In genomic region chr22:36465232-36466021, GRCh38 we compare ENCODE assay signal across 9 cellular contexts. TPM values are rescaled to one million over a fixed set of nuclear protein-coding genes. Genes with fewer than 3 reads are reported as not detected.
DNase-seq lines count a peak whose midpoint lies in the region; ATAC-seq and TF ChIP-seq lines count a peak whose summit lies in the region.
"Had no signal": no experiment of that assay in that cellular context is flagged by ENCODE, and none has a peak within 500 bp of the region (broad histone marks: within the 10 kb centered on the region; RNA-seq: fewer than 3 reads in every experiment).

No MANE protein-coding gene starts in this region.

- H3K36me3 Mint-ChIP-seq in mesothelial cell of epicardium (no peaks in the 10 kb centered on the region), GM23338 (ENCODE audit: low read depth) (no peaks in the 10 kb centered on the region; the same call in 2 of the 3 replicates)

- no peak overlapping the region for H2AFZ ChIP-seq in GM23338

- H3K27ac Mint-ChIP-seq in mesothelial cell of epicardium (peak overlapping the region; percentile 93), GM23338 (no peak overlapping the region)

- TF ChIP-seq CTCF in LNCaP clone FGC (IDR thresholded peaks at IDR 0.05; ENCODE audit: control insufficient read depth, extremely low read depth, insufficient read depth) (no peak), mesothelial cell of epicardium (IDR thresholded peaks at IDR 0.05; ENCODE audit: unreplicated experiment) (no peak), GM23338 (conservative IDR thresholded peaks at IDR 0.05; ENCODE audit: low read depth in 2 of 2) (no peak)

- ATAC-seq in GM23338 (no peak), HG03159 (IDR thresholded peaks at IDR 0.05; ENCODE audit: unreplicated experiment) (no peak), HG03139 (IDR thresholded peaks at IDR 0.05; ENCODE audit: unreplicated experiment) (no peak)

- H3K27me3 ChIP-seq in GM23338 (ENCODE audit: insufficient read depth) = no peaks in the 10 kb centered on the region

- H4K20me1 ChIP-seq in GM23338 (replicated peaks; ENCODE audit: insufficient read depth) = no peaks in the 10 kb centered on the region

- H3K27me3 Mint-ChIP-seq in mesothelial cell of epicardium (ENCODE audit: low read depth) (no peaks in the 10 kb centered on the region), GM23338 (ENCODE audit: insufficient read depth, low read depth, poor library complexity) (peaks cover 14% of the 10 kb centered on the region)

- H3K36me3 ChIP-seq in GM23338 (ENCODE audit: insufficient read depth) = no peaks in the 10 kb centered on the region

- H3F3A ChIP-seq in GM23338 (replicated peaks; ENCODE audit: low read depth) = no peaks in the 10 kb centered on the region

- peaks cover 7% of the 10 kb centered on the region; the same call in 1 of the 2 replicates for H3K4me1 ChIP-seq in GM23338 (ENCODE audit: insufficient read depth)

- H3K27ac ChIP-seq in GM23338 (ENCODE audit: low read depth) = no peak overlapping the region

- H3K4me1 Mint-ChIP-seq in mesothelial cell of epicardium (peaks cover 21% of the 10 kb centered on the region), GM23338 (peaks cover 16% of the 10 kb centered on the region)

- H3K9me2 ChIP-seq in GM23338 (ENCODE audit: insufficient read depth) = no peaks in the 10 kb centered on the region

- no peaks in the 10 kb centered on the region for H3K9me3 Mint-ChIP-seq in mesothelial cell of epicardium
- H3K9me3 Mint-ChIP-seq in GM23338 = no peaks in the 10 kb centered on the region

- no peak overlapping the region for H3K4me2 ChIP-seq in GM23338

- H3K79me2 ChIP-seq in GM23338 (replicated peaks; ENCODE audit: insufficient read depth) = no peaks in the 10 kb centered on the region

- peak; percentile 93 for DNase-seq in A172 (ENCODE audit: low spot score)
- DNase-seq in LNCaP clone FGC (ENCODE audit: low read depth) = peak; percentile 94
- peak; percentile 86 to 90 for DNase-seq in dermis microvascular lymphatic vessel endothelial cell (ENCODE audit: low read depth in 2 of 2)
- no peak for DNase-seq in mesothelial cell of epicardium (ENCODE audit: low spot score in 2 of 2, unreplicated experiment in 2 of 2)
- no peak for DNase-seq in GM23338 (ENCODE audit: low spot score)
- no peak for DNase-seq in NOMO-1 treated with dmso at 0.1 percent for 144 hours (lab: John Stamatoyannopoulos, UW; ENCODE audit: unreplicated experiment)
- DNase-seq: NCI-H446 had no signal

- H3K4me3 Mint-ChIP-seq in mesothelial cell of epicardium (no peak overlapping the region), GM23338 (no peak overlapping the region)

- H3K4me3 ChIP-seq in LNCaP clone FGC (ENCODE audit: low read depth, low read length) (no peak overlapping the region), GM23338 (no peak overlapping the region)

TF ChIP-seq in GM23338, 12 proteins besides CTCF, POLR2A, EP300 and RAD21 (continues in another document):
- TF ChIP-seq REST (IDR thresholded peaks at IDR 0.05; ENCODE audit: unreplicated experiment) (no peak), ZNF331 (CRISPR knock-in tag; IDR thresholded peaks at IDR 0.05; ENCODE audit: low read depth) (no peak), EZH2 (IDR thresholded peaks at IDR 0.05; ENCODE audit: low read depth, unreplicated experiment) (no peak)
- TF ChIP-seq, protein P1, sequence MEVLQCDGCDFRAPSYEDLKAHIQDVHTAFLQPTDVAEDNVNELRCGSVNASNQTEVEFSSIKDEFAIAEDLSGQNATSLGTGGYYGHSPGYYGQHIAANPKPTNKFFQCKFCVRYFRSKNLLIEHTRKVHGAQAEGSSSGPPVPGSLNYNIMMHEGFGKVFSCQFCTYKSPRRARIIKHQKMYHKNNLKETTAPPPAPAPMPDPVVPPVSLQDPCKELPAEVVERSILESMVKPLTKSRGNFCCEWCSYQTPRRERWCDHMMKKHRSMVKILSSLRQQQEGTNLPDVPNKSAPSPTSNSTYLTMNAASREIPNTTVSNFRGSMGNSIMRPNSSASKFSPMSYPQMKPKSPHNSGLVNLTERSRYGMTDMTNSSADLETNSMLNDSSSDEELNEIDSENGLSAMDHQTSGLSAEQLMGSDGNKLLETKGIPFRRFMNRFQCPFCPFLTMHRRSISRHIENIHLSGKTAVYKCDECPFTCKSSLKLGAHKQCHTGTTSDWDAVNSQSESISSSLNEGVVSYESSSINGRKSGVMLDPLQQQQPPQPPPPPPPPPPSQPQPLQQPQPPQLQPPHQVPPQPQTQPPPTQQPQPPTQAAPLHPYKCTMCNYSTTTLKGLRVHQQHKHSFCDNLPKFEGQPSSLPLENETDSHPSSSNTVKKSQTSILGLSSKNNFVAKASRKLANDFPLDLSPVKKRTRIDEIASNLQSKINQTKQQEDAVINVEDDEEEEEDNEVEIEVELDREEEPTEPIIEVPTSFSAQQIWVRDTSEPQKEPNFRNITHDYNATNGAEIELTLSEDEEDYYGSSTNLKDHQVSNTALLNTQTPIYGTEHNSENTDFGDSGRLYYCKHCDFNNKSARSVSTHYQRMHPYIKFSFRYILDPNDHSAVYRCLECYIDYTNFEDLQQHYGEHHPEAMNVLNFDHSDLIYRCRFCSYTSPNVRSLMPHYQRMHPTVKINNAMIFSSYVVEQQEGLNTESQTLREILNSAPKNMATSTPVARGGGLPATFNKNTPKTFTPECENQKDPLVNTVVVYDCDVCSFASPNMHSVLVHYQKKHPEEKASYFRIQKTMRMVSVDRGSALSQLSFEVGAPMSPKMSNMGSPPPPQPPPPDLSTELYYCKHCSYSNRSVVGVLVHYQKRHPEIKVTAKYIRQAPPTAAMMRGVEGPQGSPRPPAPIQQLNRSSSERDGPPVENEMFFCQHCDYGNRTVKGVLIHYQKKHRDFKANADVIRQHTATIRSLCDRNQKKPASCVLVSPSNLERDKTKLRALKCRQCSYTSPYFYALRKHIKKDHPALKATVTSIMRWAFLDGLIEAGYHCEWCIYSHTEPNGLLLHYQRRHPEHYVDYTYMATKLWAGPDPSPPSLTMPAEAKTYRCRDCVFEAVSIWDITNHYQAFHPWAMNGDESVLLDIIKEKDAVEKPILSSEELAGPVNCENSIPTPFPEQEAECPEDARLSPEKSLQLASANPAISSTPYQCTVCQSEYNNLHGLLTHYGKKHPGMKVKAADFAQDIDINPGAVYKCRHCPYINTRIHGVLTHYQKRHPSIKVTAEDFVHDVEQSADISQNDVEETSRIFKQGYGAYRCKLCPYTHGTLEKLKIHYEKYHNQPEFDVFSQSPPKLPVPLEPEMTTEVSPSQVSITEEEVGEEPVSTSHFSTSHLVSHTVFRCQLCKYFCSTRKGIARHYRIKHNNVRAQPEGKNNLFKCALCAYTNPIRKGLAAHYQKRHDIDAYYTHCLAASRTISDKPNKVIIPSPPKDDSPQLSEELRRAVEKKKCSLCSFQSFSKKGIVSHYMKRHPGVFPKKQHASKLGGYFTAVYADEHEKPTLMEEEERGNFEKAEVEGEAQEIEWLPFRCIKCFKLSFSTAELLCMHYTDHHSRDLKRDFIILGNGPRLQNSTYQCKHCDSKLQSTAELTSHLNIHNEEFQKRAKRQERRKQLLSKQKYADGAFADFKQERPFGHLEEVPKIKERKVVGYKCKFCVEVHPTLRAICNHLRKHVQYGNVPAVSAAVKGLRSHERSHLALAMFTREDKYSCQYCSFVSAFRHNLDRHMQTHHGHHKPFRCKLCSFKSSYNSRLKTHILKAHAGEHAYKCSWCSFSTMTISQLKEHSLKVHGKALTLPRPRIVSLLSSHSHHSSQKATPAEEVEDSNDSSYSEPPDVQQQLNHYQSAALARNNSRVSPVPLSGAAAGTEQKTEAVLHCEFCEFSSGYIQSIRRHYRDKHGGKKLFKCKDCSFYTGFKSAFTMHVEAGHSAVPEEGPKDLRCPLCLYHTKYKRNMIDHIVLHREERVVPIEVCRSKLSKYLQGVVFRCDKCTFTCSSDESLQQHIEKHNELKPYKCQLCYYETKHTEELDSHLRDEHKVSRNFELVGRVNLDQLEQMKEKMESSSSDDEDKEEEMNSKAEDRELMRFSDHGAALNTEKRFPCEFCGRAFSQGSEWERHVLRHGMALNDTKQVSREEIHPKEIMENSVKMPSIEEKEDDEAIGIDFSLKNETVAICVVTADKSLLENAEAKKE (CRISPR knock-in tag; IDR thresholded peaks at IDR 0.05) = no peak

RNA-seq across cellular contexts. Expression of gene TXN2, which starts 16.0 kb away (rescaled TPM):
- 9.9 and 24.2 TPM in 2 replicates for total RNA-seq in A172 (2014; rRNA removed; shearing (Covaris generic))
- total RNA-seq in dermis microvascular lymphatic vessel endothelial cell (15.1 and 27.6 TPM in 2 replicates), mesothelial cell of epicardium (54.9 to 64.1 TPM (median 59.1 TPM) in 3 replicates)
- total RNA-seq in GM23338 (2014; rRNA removed; shearing (Covaris generic)) = 21.6 and 23.0 TPM in 2 replicates
- polyA plus RNA-seq in GM23338 (2016; fragmentation: Nextera tagmentation; extraction: Ambion mirVana) = 50.3 and 55.6 TPM in 2 replicates

RNA-seq across cellular contexts. Expression of gene FOXRED2, which starts 41.4 kb away (rescaled TPM):
- 17.6 and 18.4 TPM in 2 replicates for total RNA-seq in A172 (2014; rRNA removed; shearing (Covaris generic))
- 4.0 and 6.8 TPM in 2 replicates for total RNA-seq in dermis microvascular lymphatic vessel endothelial cell
- total RNA-seq in mesothelial cell of epicardium = 39.8 to 43.9 TPM (median 39.9 TPM) in 3 replicates
- 38.3 and 47.5 TPM in 2 replicates for total RNA-seq in GM23338 (2014; rRNA removed; shearing (Covaris generic))
- 11.5 and 12.7 TPM in 2 replicates for polyA plus RNA-seq in GM23338 (2016; fragmentation: Nextera tagmentation; extraction: Ambion mirVana)

Comparison
In these comparisons a context has a peak if more than half of its experiments do, and no peak if none do; other contexts are left out.
1. DNase-seq: peak in A172 (single experiment), LNCaP clone FGC (single experiment) and dermis microvascular lymphatic vessel endothelial cell (2 of 2); none in mesothelial cell of epicardium (0 of 2), GM23338 (single experiment) and NOMO-1 treated with dmso at 0.1 percent for 144 hours (single experiment).